ENCODE assay signal across 19 cellular contexts in genomic region chr16:83785455-83785854, GRCh38. TPM values are rescaled to one million over a fixed set of nuclear protein-coding genes. Genes with fewer than 3 reads are reported as not detected.
A peak's percentile ranks its signal among the peaks of the same experiment; 100 is the strongest.
DNase-seq lines count a peak whose midpoint lies in the region; ATAC-seq, FAIRE-seq and TF ChIP-seq lines count a peak whose summit lies in the region.
"Had no signal": no experiment of that assay in that cellular context is flagged by ENCODE, and none has a peak within 500 bp of the region (broad histone marks: within the 10 kb centered on the region; RNA-seq: fewer than 3 reads in every experiment).

No MANE protein-coding gene starts in this region.

- CTCF ChIA-PET in IMR-90 (lab: Yijun Ruan, JAX) (no interaction called here), K562 (lab: Yijun Ruan, JAX; ENCODE audit: low intra/inter-chr PET ratio) (no interaction called here)

- no peaks in the 10 kb centered on the region for H3K79me2 ChIP-seq in K562 (ENCODE audit: control insufficient read depth, insufficient read depth, low read length)

- FAIRE-seq in K562 (lab: Jason Lieb, UNC), result peak; percentile 69
- FAIRE-seq: A204.1, GM12892, GM18507 had no signal

- no peaks in the 10 kb centered on the region for H4K20me1 ChIP-seq in IMR-90 (ENCODE audit: insufficient read depth, low read length)
- no peaks in the 10 kb centered on the region for H4K20me1 ChIP-seq in K562 (replicated peaks; ENCODE audit: control insufficient read depth, insufficient read depth, low read length)
- H4K20me1 ChIP-seq: BLaER1 had no signal

- peaks cover 0 to 2% (median 0%) of the 10 kb centered on the region in 6 donors for H3K9me3 Mint-ChIP-seq in immature natural killer cell
- H3K9me3 Mint-ChIP-seq: H9 had no signal

- H3K27me3 Mint-ChIP-seq in immature natural killer cell (ENCODE audit: low read depth in 3 of 3), result peaks cover 0 to 4% (median 2%) of the 10 kb centered on the region in 3 donors

- no peaks in the 10 kb centered on the region for H3K9me1 ChIP-seq in IMR-90 (ENCODE audit: insufficient read depth, low read length)
- H3K9me1 ChIP-seq in K562 (ENCODE audit: control insufficient read depth, insufficient read depth, low read length), result no peaks in the 10 kb centered on the region

- H3K4me1 Mint-ChIP-seq in immature natural killer cell, result no peaks in the 10 kb centered on the region
- H3K4me1 Mint-ChIP-seq: CD4-positive, alpha-beta memory T cell; H9 had no signal

- H3K14ac ChIP-seq in IMR-90 (replicated peaks; ENCODE audit: low read depth, low read length), result no peak overlapping the region

- no peaks in the 10 kb centered on the region for H3K36me3 Mint-ChIP-seq in immature natural killer cell
- H3K36me3 Mint-ChIP-seq: CD14-positive monocyte; CD4-positive, alpha-beta memory T cell had no signal

- H3K56ac ChIP-seq in IMR-90 (ENCODE audit: extremely low read depth, insufficient read depth, low read length), result no peak overlapping the region

- no peaks in the 10 kb centered on the region for H3K9me3 ChIP-seq in IMR-90 (ENCODE audit: control insufficient read depth, insufficient read depth, low read length)
- no peaks in the 10 kb centered on the region for H3K9me3 ChIP-seq in K562 (replicated peaks; ENCODE audit: control insufficient read depth, insufficient read depth, low read depth, low read length)
- H3K9me3 ChIP-seq: BLaER1 had no signal

- H4K5ac ChIP-seq in IMR-90 (ENCODE audit: low read depth, low read length), result no peak overlapping the region

- H3K27ac Mint-ChIP-seq in immature natural killer cell, result no peak overlapping the region
- H3K27ac Mint-ChIP-seq: CD4-positive, alpha-beta memory T cell; H9 had no signal

- dilution Hi-C loops in IMR-90 (cut with HindIII; ENCODE audit: low sequenced_read_pairs, unreplicated experiment), result no loop called here

- no peak overlapping the region for H2AFZ ChIP-seq in IMR-90 (replicated peaks; ENCODE audit: low read length, poor library complexity)
- H2AFZ ChIP-seq in K562 (ENCODE audit: low read depth, low read length), result 0 out of 2 replicates have a peak overlapping the region, but pooled peaks have one; percentile 1

- no TSS peak for BruUV-seq in IMR-90 (replicated peaks; lab: Mats Ljungman, UMichigan)
- BruUV-seq in K562 (replicated peaks; lab: Mats Ljungman, UMichigan), result no TSS peak

- H2AK5ac ChIP-seq in IMR-90 (ENCODE audit: low read depth, low read length), result no peak overlapping the region

- no peak overlapping the region for H2BK5ac ChIP-seq in IMR-90 (ENCODE audit: low read depth, low read length, poor library complexity, severe bottlenecking)

- H2BK120ac ChIP-seq in IMR-90 (ENCODE audit: low read depth, low read length), result no peak overlapping the region

- no peak overlapping the region for H4K8ac ChIP-seq in IMR-90 (ENCODE audit: low read depth in 2 of 2, low read length in 2 of 2)

- H3K4me3 ChIP-seq in IMR-90 (ENCODE audit: insufficient read depth, low read depth, low read length) (no peak overlapping the region), K562 (no peak overlapping the region)
- H3K4me3 ChIP-seq: BLaER1 had no signal

- TF ChIP-seq EP300 in K562 (IDR thresholded peaks at IDR 0.05; ENCODE audit: low read length), result no peak

- no peak for TF ChIP-seq CTCF in IMR-90 (conservative IDR thresholded peaks at IDR 0.05; ENCODE audit: low read depth, low read length)
- TF ChIP-seq CTCF in K562 (IDR thresholded peaks at IDR 0.05 in 2 of 3, conservative IDR thresholded peaks at IDR 0.05 in 1 of 3; ENCODE audit: insufficient read depth in 2 of 3, low read depth in 1 of 3, low read length in 3 of 3), result no peak

- H2BK15ac ChIP-seq in IMR-90 (ENCODE audit: low read depth, low read length), result no peak overlapping the region

- no peak overlapping the region for H3K4me3 Mint-ChIP-seq in immature natural killer cell
- H3K4me3 Mint-ChIP-seq: CD14-positive monocyte; CD4-positive, alpha-beta memory T cell; H9 had no signal

- DNase-seq in IMR-90, result peak; percentile 7
- DNase-seq in K562 (ENCODE audit: extremely low read depth in 1 of 4, low spot score in 3 of 4), result peak; percentile 53 to 70 (median 54)
- peak; percentile 11 to 45 for DNase-seq in erythroblast (lab: John Stamatoyannopoulos, UW)
- DNase-seq in renal cortical epithelial cell (ENCODE audit: low read depth), result peak; percentile 25
- DNase-seq in NCI-H146 treated with DMSO at 0.1 percent for 48 hours (lab: John Stamatoyannopoulos, UW; ENCODE audit: unreplicated experiment), result no peak
- DNase-seq in sciatic nerve (ENCODE audit: low spot score), result no peak
- DNase-seq in activated naive CD4-positive, alpha-beta T cell treated with anti-CD3 and anti-CD28 coated beads, Interleukin-2, amount 50 U/mL, for 16 hours, result no peak
- no peak for DNase-seq in immature natural killer cell
- DNase-seq: CD4-positive, alpha-beta memory T cell; DMS153; DMS79; GDM1; GOT3; H9 had no signal

- H3K4me1 ChIP-seq in IMR-90 (ENCODE audit: control insufficient read depth, insufficient read depth, low read length) (no peaks in the 10 kb centered on the region), K562 (replicated peaks in 1 of 2; ENCODE audit: control insufficient read depth in 2 of 2, insufficient read depth in 2 of 2, low read length in 2 of 2) (peaks cover 0 to 10% of the 10 kb centered on the region in 2 experiments; a peak in 2 of 5 replicates)
- H3K4me1 ChIP-seq: BLaER1 had no signal

- no CpG with 5 or more reads among the region's 2 CpGs for WGBS in IMR-90 (ENCODE audit: extremely low coverage in 2 of 2, insufficient read length in 1 of 2), 2 experiments
- 5% methylated on average over 2 of the region's 2 CpGs for WGBS in K562 (ENCODE audit: insufficient coverage, low coverage, missing lambda C conversion rate)

- no peak overlapping the region for H3K9ac ChIP-seq in IMR-90 (ENCODE audit: low read depth, low read length)
- H3K9ac ChIP-seq in K562 (ENCODE audit: insufficient read depth in 1 of 2, low read depth in 2 of 2, low read length in 2 of 2), result no peak overlapping the region
- H3K9ac ChIP-seq: BLaER1 had no signal

- H3K27ac ChIP-seq in IMR-90 (ENCODE audit: insufficient read depth, low read length), result no peak overlapping the region
- H3K27ac ChIP-seq in K562 (ENCODE audit: extremely low read depth, low read depth, low read length), result no peak overlapping the region
- H3K27ac ChIP-seq: BLaER1 had no signal

- no peak overlapping the region for H2AK9ac ChIP-seq in IMR-90 (replicated peaks; ENCODE audit: low read depth, low read length, poor library complexity)

- H2BK20ac ChIP-seq in IMR-90 (ENCODE audit: low read depth, low read length), result no peak overlapping the region

- no peak overlapping the region for H3K4me2 ChIP-seq in IMR-90 (ENCODE audit: low read depth, low read length)
- peak overlapping the region; percentile 33; the same call in 1 of the 2 replicates for H3K4me2 ChIP-seq in K562 (ENCODE audit: insufficient read depth, low read length)
- H3K4me2 ChIP-seq: BLaER1 had no signal

- H3K18ac ChIP-seq in IMR-90 (ENCODE audit: low read depth, low read length), result no peak overlapping the region

- H3K23ac ChIP-seq in IMR-90 (ENCODE audit: low read depth, low read length), result no peak overlapping the region

- H3K36me3 ChIP-seq in IMR-90 (ENCODE audit: control insufficient read depth, insufficient read depth, low read length), result no peaks in the 10 kb centered on the region; the same call in 1 of the 2 replicates
- H3K36me3 ChIP-seq in K562 (ENCODE audit: control insufficient read depth, insufficient read depth, low read length), result no peaks in the 10 kb centered on the region
- H3K36me3 ChIP-seq: BLaER1 had no signal

- TF ChIP-seq POLR2A in IMR-90 (IDR thresholded peaks at IDR 0.05; ENCODE audit: low read depth, low read length) (no peak), K562 (conservative IDR thresholded peaks at IDR 0.05) (no peak), erythroblast (IDR thresholded peaks at IDR 0.05; ENCODE audit: low read length) (no peak)

- H4K91ac ChIP-seq in IMR-90 (ENCODE audit: insufficient read depth, low read depth, low read length), result no peak overlapping the region

- ATAC-seq in IMR-90 (ENCODE audit: low read depth) (no peak), K562 (peak; percentile 93), sciatic nerve (no peak)

- intact Hi-C loops in IMR-90 (cut with micrococcal nuclease) (no loop called here), K562 (cut with micrococcal nuclease) (no loop called here), sciatic nerve (cut with DNase I) (no loop called here)

- in situ Hi-C loops in IMR-90 (cut with MboI; ENCODE audit: low sequenced_read_pairs), result no loop called here
- in situ Hi-C loops in K562 (cut with MboI), result no loop called here

- POLR2A ChIA-PET in IMR-90 (lab: Charles Lee; ENCODE audit: unreplicated experiment), result no interaction called here
- POLR2A ChIA-PET in K562 (lab: Yijun Ruan, JAX), result interaction anchor here (0.7 kb wide), 1 partner anchor 90 kb away, joined by 3 read pairs; no protein-coding TSS in a partner anchor

- no peak for TF ChIP-seq RAD21 in IMR-90 (IDR thresholded peaks at IDR 0.05; ENCODE audit: low read length)
- no peak for TF ChIP-seq RAD21 in K562 (CRISPR knock-in tag; conservative IDR thresholded peaks at IDR 0.05 in 1 of 2, IDR thresholded peaks at IDR 0.05 in 1 of 2)

- H3K27me3 ChIP-seq in IMR-90 (ENCODE audit: control insufficient read depth, insufficient read depth, low read length) (no peaks in the 10 kb centered on the region), K562 (ENCODE audit: control insufficient read depth in 2 of 2, insufficient read depth in 2 of 2, low read length in 2 of 2) (peaks cover 18 to 33% of the 10 kb centered on the region in 2 experiments)
- H3K27me3 ChIP-seq: BLaER1 had no signal

- no peak overlapping the region for H3K4ac ChIP-seq in IMR-90 (ENCODE audit: low read depth, low read length)

- no peaks in the 10 kb centered on the region for H3K79me1 ChIP-seq in IMR-90 (ENCODE audit: low read depth in 1 of 2, low read length in 2 of 2)

RNA-seq across cellular contexts. Expression of gene HSBP1, which starts 22.3 kb away (rescaled TPM):
- total RNA-seq in IMR-90 (2012; rRNA removed) (8.8 and 20.6 TPM in 2 replicates), K562 (2014; rRNA removed) (180 and 218 TPM in 2 replicates), K562 (2014; rRNA removed; fragmentation: Illumina TruSeq; extraction: Trizol) (157 and 161 TPM in 2 replicates), K562 (2015; rRNA removed; fragmentation: Illumina TruSeq; extraction: Trizol) (152 and 172 TPM in 2 replicates), K562 (2021) (156 and 175 TPM in 2 replicates), renal cortical epithelial cell (39.1 and 103 TPM in 2 replicates), sciatic nerve (75.6 TPM)
- polyA plus RNA-seq in IMR-90 (2012; rRNA removed) (65.2 and 125 TPM in 2 replicates), K562 (2011; rRNA removed) (191 and 257 TPM in 2 replicates), K562 (2014; fragmentation: Illumina TruSeq; extraction: Trizol) (84.9 and 112 TPM in 2 replicates), K562 (2014; fragmentation: Nextera tagmentation; extraction: Ambion mirVana) (100 to 1,000 TPM; 619 to 677 TPM), K562 (2014; rRNA removed) (204 and 301 TPM in 2 replicates), immature natural killer cell (10 to 100 TPM; 32.2 to 43.2 (median 35.6) TPM)
- 4.9 and 5.5 TPM in 2 replicates for polyA plus RNA-seq in IMR-90 (2012; cell fraction: cytosol; rRNA removed)
- polyA plus RNA-seq in IMR-90 (2012; cell fraction: nucleus; rRNA removed; ENCODE audit: low replicate concordance), result 5.2 and 22.2 TPM in 2 replicates
- total RNA-seq in K562 (2011; cell fraction: chromatin; rRNA removed; ENCODE audit: low replicate concordance), result 20.4 and 22.1 TPM in 2 replicates
- total RNA-seq in K562 (2011; cell fraction: nucleolus; rRNA removed), result 17.9 and 20.3 TPM in 2 replicates
- total RNA-seq in K562 (2011; cell fraction: nucleoplasm; rRNA removed), result 19.2 and 31.9 TPM in 2 replicates
- polyA plus RNA-seq in K562 (2011; cell fraction: cytosol; rRNA removed), result 49.3 and 72.5 TPM in 2 replicates
- 61.5 and 101 TPM in 2 replicates for polyA plus RNA-seq in K562 (2011; cell fraction: nucleus; rRNA removed)
- 147 and 385 TPM in 2 replicates for polyA plus RNA-seq in K562 (2012)
- polyA minus RNA-seq in K562 (2011; rRNA and poly(A)+ RNA removed), result 137 and 158 TPM in 2 replicates
- polyA minus RNA-seq in K562 (2011; cell fraction: cytosol; rRNA and poly(A)+ RNA removed), result 30.6 and 37.9 TPM in 2 replicates
- 15.1 and 25.3 TPM in 2 replicates for polyA minus RNA-seq in K562 (2011; cell fraction: nucleus; rRNA and poly(A)+ RNA removed)

Comparison
In these comparisons a context has a peak if more than half of its experiments do, and no peak if none do; other contexts are left out.
1. DNase-seq: peak in IMR-90 (single experiment), K562 (4 of 4), erythroblast (2 of 2) and renal cortical epithelial cell (single experiment); none in NCI-H146 treated with DMSO at 0.1 percent for 48 hours (single experiment), sciatic nerve (single experiment), activated naive CD4-positive, alpha-beta T cell treated with anti-CD3 and anti-CD28 coated beads, Interleukin-2, amount 50 U/mL, for 16 hours (single experiment) and immature natural killer cell (0 of 3).